1 cellular context compared by ENCODE assay signal in the genomic region with DNA sequence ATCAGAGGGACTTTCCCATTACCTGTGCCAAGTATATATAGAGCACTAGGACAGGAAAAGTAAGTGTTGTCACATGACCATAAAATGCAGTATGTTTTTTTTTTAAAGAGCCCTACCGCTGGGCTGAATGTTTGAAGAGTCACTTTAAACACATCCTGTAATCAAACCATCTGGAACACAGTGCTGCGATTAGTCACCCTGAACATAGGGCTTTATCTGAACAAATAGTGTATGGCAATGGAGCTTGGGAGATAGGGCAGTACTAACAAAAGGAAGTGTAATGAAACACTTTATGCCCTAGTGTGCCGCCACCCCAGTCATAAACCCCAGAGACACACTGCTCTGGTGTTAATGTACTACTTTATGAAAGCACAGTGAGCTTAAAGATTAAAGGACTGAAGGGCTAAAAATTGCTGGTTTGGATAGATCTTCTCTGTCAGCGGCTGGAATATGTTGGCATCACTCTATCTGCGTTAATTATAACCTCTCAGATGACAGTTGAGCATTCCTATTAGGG.
TF ChIP-seq lines count a peak whose summit lies in the region.

No MANE protein-coding gene starts in this region.

TF ChIP-seq in HepG2, 621 proteins besides CTCF, POLR2A, EP300 and RAD21 (continued from another document and continues in another):
- TF ChIP-seq, protein P1, sequence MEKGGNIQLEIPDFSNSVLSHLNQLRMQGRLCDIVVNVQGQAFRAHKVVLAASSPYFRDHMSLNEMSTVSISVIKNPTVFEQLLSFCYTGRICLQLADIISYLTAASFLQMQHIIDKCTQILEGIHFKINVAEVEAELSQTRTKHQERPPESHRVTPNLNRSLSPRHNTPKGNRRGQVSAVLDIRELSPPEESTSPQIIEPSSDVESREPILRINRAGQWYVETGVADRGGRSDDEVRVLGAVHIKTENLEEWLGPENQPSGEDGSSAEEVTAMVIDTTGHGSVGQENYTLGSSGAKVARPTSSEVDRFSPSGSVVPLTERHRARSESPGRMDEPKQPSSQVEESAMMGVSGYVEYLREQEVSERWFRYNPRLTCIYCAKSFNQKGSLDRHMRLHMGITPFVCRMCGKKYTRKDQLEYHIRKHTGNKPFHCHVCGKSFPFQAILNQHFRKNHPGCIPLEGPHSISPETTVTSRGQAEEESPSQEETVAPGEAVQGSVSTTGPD (CRISPR knock-in tag; IDR thresholded peaks at IDR 0.05): no peak
- TF ChIP-seq ZNF550 (CRISPR knock-in tag; IDR thresholded peaks at IDR 0.05; ENCODE audit: borderline replicate concordance) (no peak), MAZ (IDR thresholded peaks at IDR 0.05; ENCODE audit: borderline replicate concordance, low read depth, low read length) (no peak), MAZ (CRISPR knock-in tag; IDR thresholded peaks at IDR 0.05; ENCODE audit: low read depth) (no peak), TBX2 (CRISPR knock-in tag; IDR thresholded peaks at IDR 0.05; ENCODE audit: borderline replicate concordance) (peak; percentile 93), MIER3 (CRISPR knock-in tag; IDR thresholded peaks at IDR 0.05; ENCODE audit: borderline replicate concordance) (no peak; the same call in 1 of the 2 replicates), ARHGAP35 (CRISPR knock-in tag; IDR thresholded peaks at IDR 0.05; ENCODE audit: borderline replicate concordance) (no peak), ZMYM3 (CRISPR knock-in tag; IDR thresholded peaks at IDR 0.05) (peak; percentile 37; the same call in 1 of the 2 replicates), ZNF557 (CRISPR knock-in tag; IDR thresholded peaks at IDR 0.05) (no peak), ZNF501 (CRISPR knock-in tag; IDR thresholded peaks at IDR 0.05) (no peak), IRX3 (CRISPR knock-in tag; IDR thresholded peaks at IDR 0.05; ENCODE audit: borderline replicate concordance, low read depth) (no peak), ZSCAN12 (CRISPR knock-in tag; IDR thresholded peaks at IDR 0.05) (no peak), ZBTB8A (CRISPR knock-in tag; IDR thresholded peaks at IDR 0.05; ENCODE audit: borderline replicate concordance, low read depth) (no peak), ZNF878 (CRISPR knock-in tag; IDR thresholded peaks at IDR 0.05) (no peak), THAP11 (CRISPR knock-in tag; IDR thresholded peaks at IDR 0.05) (peak; percentile 55; the same call in 1 of the 2 replicates), ZMYM2 (CRISPR knock-in tag; IDR thresholded peaks at IDR 0.05) (no peak), ZBTB7A (CRISPR knock-in tag; IDR thresholded peaks at IDR 0.05) (no peak), FOSL1 (CRISPR knock-in tag; IDR thresholded peaks at IDR 0.05; ENCODE audit: borderline replicate concordance) (peak; percentile 71), SP2 (CRISPR knock-in tag; IDR thresholded peaks at IDR 0.05) (no peak), ZNF510 (CRISPR knock-in tag; IDR thresholded peaks at IDR 0.05; ENCODE audit: low read depth) (no peak), SIX1 (CRISPR knock-in tag; IDR thresholded peaks at IDR 0.05; ENCODE audit: borderline replicate concordance) (peak; percentile 78; the same call in 1 of the 2 replicates), PLRG1 (conservative IDR thresholded peaks at IDR 0.05) (no peak), ZNF431 (CRISPR knock-in tag; IDR thresholded peaks at IDR 0.05; ENCODE audit: borderline replicate concordance, low read depth) (no peak)
- TF ChIP-seq, protein P2, sequence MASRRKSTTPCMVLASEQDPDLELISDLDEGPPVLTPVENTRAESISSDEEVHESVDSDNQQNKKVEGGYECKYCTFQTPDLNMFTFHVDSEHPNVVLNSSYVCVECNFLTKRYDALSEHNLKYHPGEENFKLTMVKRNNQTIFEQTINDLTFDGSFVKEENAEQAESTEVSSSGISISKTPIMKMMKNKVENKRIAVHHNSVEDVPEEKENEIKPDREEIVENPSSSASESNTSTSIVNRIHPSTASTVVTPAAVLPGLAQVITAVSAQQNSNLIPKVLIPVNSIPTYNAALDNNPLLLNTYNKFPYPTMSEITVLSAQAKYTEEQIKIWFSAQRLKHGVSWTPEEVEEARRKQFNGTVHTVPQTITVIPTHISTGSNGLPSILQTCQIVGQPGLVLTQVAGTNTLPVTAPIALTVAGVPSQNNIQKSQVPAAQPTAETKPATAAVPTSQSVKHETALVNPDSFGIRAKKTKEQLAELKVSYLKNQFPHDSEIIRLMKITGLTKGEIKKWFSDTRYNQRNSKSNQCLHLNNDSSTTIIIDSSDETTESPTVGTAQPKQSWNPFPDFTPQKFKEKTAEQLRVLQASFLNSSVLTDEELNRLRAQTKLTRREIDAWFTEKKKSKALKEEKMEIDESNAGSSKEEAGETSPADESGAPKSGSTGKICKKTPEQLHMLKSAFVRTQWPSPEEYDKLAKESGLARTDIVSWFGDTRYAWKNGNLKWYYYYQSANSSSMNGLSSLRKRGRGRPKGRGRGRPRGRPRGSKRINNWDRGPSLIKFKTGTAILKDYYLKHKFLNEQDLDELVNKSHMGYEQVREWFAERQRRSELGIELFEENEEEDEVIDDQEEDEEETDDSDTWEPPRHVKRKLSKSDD (CRISPR knock-in tag; IDR thresholded peaks at IDR 0.05; ENCODE audit: low read depth): no peak
- TF ChIP-seq, protein P3, sequence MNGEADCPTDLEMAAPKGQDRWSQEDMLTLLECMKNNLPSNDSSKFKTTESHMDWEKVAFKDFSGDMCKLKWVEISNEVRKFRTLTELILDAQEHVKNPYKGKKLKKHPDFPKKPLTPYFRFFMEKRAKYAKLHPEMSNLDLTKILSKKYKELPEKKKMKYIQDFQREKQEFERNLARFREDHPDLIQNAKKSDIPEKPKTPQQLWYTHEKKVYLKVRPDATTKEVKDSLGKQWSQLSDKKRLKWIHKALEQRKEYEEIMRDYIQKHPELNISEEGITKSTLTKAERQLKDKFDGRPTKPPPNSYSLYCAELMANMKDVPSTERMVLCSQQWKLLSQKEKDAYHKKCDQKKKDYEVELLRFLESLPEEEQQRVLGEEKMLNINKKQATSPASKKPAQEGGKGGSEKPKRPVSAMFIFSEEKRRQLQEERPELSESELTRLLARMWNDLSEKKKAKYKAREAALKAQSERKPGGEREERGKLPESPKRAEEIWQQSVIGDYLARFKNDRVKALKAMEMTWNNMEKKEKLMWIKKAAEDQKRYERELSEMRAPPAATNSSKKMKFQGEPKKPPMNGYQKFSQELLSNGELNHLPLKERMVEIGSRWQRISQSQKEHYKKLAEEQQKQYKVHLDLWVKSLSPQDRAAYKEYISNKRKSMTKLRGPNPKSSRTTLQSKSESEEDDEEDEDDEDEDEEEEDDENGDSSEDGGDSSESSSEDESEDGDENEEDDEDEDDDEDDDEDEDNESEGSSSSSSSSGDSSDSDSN (CRISPR knock-in tag; IDR thresholded peaks at IDR 0.05): no peak
- TF ChIP-seq, protein P4, sequence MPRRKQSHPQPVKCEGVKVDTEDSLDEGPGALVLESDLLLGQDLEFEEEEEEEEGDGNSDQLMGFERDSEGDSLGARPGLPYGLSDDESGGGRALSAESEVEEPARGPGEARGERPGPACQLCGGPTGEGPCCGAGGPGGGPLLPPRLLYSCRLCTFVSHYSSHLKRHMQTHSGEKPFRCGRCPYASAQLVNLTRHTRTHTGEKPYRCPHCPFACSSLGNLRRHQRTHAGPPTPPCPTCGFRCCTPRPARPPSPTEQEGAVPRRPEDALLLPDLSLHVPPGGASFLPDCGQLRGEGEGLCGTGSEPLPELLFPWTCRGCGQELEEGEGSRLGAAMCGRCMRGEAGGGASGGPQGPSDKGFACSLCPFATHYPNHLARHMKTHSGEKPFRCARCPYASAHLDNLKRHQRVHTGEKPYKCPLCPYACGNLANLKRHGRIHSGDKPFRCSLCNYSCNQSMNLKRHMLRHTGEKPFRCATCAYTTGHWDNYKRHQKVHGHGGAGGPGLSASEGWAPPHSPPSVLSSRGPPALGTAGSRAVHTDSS (CRISPR knock-in tag; conservative IDR thresholded peaks at IDR 0.05): no peak
- TF ChIP-seq, protein P5, sequence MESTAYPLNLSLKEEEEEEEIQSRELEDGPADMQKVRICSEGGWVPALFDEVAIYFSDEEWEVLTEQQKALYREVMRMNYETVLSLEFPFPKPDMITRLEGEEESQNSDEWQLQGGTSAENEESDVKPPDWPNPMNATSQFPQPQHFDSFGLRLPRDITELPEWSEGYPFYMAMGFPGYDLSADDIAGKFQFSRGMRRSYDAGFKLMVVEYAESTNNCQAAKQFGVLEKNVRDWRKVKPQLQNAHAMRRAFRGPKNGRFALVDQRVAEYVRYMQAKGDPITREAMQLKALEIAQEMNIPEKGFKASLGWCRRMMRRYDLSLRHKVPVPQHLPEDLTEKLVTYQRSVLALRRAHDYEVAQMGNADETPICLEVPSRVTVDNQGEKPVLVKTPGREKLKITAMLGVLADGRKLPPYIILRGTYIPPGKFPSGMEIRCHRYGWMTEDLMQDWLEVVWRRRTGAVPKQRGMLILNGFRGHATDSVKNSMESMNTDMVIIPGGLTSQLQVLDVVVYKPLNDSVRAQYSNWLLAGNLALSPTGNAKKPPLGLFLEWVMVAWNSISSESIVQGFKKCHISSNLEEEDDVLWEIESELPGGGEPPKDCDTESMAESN (CRISPR knock-in tag; conservative IDR thresholded peaks at IDR 0.05): no peak
- TF ChIP-seq, protein P6, sequence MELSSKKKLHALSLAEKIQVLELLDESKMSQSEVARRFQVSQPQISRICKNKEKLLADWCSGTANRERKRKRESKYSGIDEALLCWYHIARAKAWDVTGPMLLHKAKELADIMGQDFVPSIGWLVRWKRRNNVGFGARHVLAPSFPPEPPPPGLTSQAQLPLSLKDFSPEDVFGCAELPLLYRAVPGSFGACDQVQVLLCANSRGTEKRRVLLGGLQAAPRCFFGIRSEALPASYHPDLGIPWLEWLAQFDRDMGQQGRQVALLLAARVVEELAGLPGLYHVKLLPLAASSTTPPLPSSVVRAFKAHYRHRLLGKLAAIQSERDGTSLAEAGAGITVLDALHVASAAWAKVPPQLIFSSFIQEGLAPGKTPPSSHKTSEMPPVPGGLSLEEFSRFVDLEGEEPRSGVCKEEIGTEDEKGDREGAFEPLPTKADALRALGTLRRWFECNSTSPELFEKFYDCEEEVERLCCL (CRISPR knock-in tag; IDR thresholded peaks at IDR 0.05; ENCODE audit: borderline replicate concordance): no peak
- TF ChIP-seq, protein P7, sequence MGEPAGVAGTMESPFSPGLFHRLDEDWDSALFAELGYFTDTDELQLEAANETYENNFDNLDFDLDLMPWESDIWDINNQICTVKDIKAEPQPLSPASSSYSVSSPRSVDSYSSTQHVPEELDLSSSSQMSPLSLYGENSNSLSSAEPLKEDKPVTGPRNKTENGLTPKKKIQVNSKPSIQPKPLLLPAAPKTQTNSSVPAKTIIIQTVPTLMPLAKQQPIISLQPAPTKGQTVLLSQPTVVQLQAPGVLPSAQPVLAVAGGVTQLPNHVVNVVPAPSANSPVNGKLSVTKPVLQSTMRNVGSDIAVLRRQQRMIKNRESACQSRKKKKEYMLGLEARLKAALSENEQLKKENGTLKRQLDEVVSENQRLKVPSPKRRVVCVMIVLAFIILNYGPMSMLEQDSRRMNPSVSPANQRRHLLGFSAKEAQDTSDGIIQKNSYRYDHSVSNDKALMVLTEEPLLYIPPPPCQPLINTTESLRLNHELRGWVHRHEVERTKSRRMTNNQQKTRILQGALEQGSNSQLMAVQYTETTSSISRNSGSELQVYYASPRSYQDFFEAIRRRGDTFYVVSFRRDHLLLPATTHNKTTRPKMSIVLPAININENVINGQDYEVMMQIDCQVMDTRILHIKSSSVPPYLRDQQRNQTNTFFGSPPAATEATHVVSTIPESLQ (CRISPR knock-in tag; conservative IDR thresholded peaks at IDR 0.05): no peak
- TF ChIP-seq, protein P8, sequence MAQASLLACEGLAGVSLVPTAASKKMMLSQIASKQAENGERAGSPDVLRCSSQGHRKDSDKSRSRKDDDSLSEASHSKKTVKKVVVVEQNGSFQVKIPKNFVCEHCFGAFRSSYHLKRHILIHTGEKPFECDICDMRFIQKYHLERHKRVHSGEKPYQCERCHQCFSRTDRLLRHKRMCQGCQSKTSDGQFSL (CRISPR knock-in tag; IDR thresholded peaks at IDR 0.05): no peak
- TF ChIP-seq, protein P9, sequence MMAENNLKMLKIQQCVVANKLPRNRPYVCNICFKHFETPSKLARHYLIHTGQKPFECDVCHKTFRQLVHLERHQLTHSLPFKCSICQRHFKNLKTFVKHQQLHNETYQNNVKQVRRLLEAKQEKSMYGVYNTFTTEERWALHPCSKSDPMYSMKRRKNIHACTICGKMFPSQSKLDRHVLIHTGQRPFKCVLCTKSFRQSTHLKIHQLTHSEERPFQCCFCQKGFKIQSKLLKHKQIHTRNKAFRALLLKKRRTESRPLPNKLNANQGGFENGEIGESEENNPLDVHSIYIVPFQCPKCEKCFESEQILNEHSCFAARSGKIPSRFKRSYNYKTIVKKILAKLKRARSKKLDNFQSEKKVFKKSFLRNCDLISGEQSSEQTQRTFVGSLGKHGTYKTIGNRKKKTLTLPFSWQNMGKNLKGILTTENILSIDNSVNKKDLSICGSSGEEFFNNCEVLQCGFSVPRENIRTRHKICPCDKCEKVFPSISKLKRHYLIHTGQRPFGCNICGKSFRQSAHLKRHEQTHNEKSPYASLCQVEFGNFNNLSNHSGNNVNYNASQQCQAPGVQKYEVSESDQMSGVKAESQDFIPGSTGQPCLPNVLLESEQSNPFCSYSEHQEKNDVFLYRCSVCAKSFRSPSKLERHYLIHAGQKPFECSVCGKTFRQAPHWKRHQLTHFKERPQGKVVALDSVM (CRISPR knock-in tag; IDR thresholded peaks at IDR 0.05): no peak
- TF ChIP-seq, protein P10, sequence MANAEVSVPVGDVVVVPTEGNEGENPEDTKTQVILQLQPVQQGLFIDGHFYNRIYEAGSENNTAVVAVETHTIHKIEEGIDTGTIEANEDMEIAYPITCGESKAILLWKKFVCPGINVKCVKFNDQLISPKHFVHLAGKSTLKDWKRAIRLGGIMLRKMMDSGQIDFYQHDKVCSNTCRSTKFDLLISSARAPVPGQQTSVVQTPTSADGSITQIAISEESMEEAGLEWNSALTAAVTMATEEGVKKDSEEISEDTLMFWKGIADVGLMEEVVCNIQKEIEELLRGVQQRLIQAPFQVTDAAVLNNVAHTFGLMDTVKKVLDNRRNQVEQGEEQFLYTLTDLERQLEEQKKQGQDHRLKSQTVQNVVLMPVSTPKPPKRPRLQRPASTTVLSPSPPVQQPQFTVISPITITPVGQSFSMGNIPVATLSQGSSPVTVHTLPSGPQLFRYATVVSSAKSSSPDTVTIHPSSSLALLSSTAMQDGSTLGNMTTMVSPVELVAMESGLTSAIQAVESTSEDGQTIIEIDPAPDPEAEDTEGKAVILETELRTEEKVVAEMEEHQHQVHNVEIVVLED (CRISPR knock-in tag; IDR thresholded peaks at IDR 0.05; ENCODE audit: borderline replicate concordance): no peak
